In genomic region chr2:126971481-126972271, GRCh38 we compare ENCODE assay signal across 7 cellular contexts.
A peak's percentile ranks its signal among the peaks of the same experiment; 100 is the strongest.
DNase-seq lines count a peak whose midpoint lies in the region; FAIRE-seq and TF ChIP-seq lines count a peak whose summit lies in the region.

No MANE protein-coding gene starts in this region.

- H3K4me3 ChIP-seq in NB4 (ENCODE audit: low read depth, low read length) (no peak overlapping the region), astrocyte (ENCODE audit: insufficient read depth, low read depth, low read length) (peak overlapping the region; percentile 38), skeletal muscle satellite cell (ENCODE audit: low read length) (peak overlapping the region; percentile 72)

- TF ChIP-seq CTCF in GM12873 (IDR thresholded peaks at IDR 0.05; ENCODE audit: insufficient read depth, low read depth, low read length, missing control alignments), result peak; percentile 97
- TF ChIP-seq CTCF in HFFc6 (IDR thresholded peaks at IDR 0.05), result peak; percentile 95
- peak; percentile 79 for TF ChIP-seq CTCF in NB4 (IDR thresholded peaks at IDR 0.05; ENCODE audit: low read depth, low read length)
- TF ChIP-seq CTCF in astrocyte (IDR thresholded peaks at IDR 0.05; ENCODE audit: insufficient read depth, low read depth, low read length), result peak; percentile 60

- H3K36me3 Mint-ChIP-seq in HFFc6 (ENCODE audit: low read depth) (no peaks in the 10 kb centered on the region), astrocyte (ENCODE audit: low read depth, unreplicated experiment) (no peaks in the 10 kb centered on the region)

- H3K4me2 ChIP-seq in astrocyte (ENCODE audit: low read length) (peak overlapping the region; percentile 81), skeletal muscle satellite cell (ENCODE audit: low read length) (peak overlapping the region; percentile 100)

- no peaks in the 10 kb centered on the region for H3K9me3 Mint-ChIP-seq in HFFc6
- H3K9me3 Mint-ChIP-seq in astrocyte (ENCODE audit: unreplicated experiment), result peaks cover 2% of the 10 kb centered on the region

- H3K27ac Mint-ChIP-seq in HFFc6, result no peak overlapping the region; the same call in 1 of the 2 replicates
- H3K27ac Mint-ChIP-seq in astrocyte (ENCODE audit: unreplicated experiment), result no peak overlapping the region

- peak; percentile 38 for DNase-seq in HFFc6
- DNase-seq in NB4 (ENCODE audit: low read depth), result peak; percentile 86
- peak; percentile 45 for DNase-seq in T-helper 9 cell
- peak; percentile 41 for DNase-seq in astrocyte (ENCODE audit: low read depth)
- peak in 49 of 51 donors; percentile 10 to 92 (median 64) for DNase-seq in hypothalamus (lab: John Stamatoyannopoulos, UW)

- no peak for FAIRE-seq in astrocyte (lab: Jason Lieb, UNC)

- H3K9ac ChIP-seq in astrocyte (ENCODE audit: low read length) (peak overlapping the region; percentile 13), skeletal muscle satellite cell (ENCODE audit: low read depth, low read length) (peak overlapping the region; percentile 78)

- no peak for TF ChIP-seq POLR2A in NB4 (IDR thresholded peaks at IDR 0.05; ENCODE audit: extremely low read depth, insufficient read length)

- no peaks in the 10 kb centered on the region for H4K20me1 ChIP-seq in astrocyte (ENCODE audit: insufficient read depth, low read length)

- peak overlapping the region; percentile 80 for H3K4me3 Mint-ChIP-seq in HFFc6
- no peak overlapping the region for H3K4me3 Mint-ChIP-seq in astrocyte (ENCODE audit: unreplicated experiment)

- H3K27ac ChIP-seq in astrocyte (ENCODE audit: low read depth, low read length), result no peak overlapping the region

- H2AFZ ChIP-seq in astrocyte (ENCODE audit: low read depth, low read length), result peak overlapping the region; percentile 64

- peaks cover 14% of the 10 kb centered on the region for H3K27me3 ChIP-seq in astrocyte (ENCODE audit: insufficient read depth, low read length)
- H3K27me3 ChIP-seq in skeletal muscle satellite cell (ENCODE audit: control insufficient read depth, insufficient read depth, low read length), result peaks cover 78% of the 10 kb centered on the region

- H3K4me1 ChIP-seq in astrocyte (ENCODE audit: insufficient read depth, low read length) (no peaks in the 10 kb centered on the region), skeletal muscle satellite cell (ENCODE audit: control insufficient read depth, insufficient read depth, low read length) (peaks cover 5% of the 10 kb centered on the region)

- H3K27me3 Mint-ChIP-seq in HFFc6 (ENCODE audit: insufficient read depth), result peaks cover 39% of the 10 kb centered on the region
- peaks cover 28% of the 10 kb centered on the region for H3K27me3 Mint-ChIP-seq in astrocyte (ENCODE audit: low read depth, unreplicated experiment)

- H3K79me2 ChIP-seq in astrocyte (ENCODE audit: insufficient read depth, low read length), result no peaks in the 10 kb centered on the region

- H3K36me3 ChIP-seq in astrocyte (ENCODE audit: insufficient read depth, low read length) (no peaks in the 10 kb centered on the region), skeletal muscle satellite cell (ENCODE audit: insufficient read depth, low read length) (no peaks in the 10 kb centered on the region)

- H3K9me3 ChIP-seq in astrocyte (ENCODE audit: insufficient read depth, low read depth, low read length) (no peaks in the 10 kb centered on the region), skeletal muscle satellite cell (replicated peaks; ENCODE audit: low read length) (no peaks in the 10 kb centered on the region)

- no peaks in the 10 kb centered on the region for H3K4me1 Mint-ChIP-seq in HFFc6 (ENCODE audit: low read depth)
- H3K4me1 Mint-ChIP-seq in astrocyte (ENCODE audit: low read depth, unreplicated experiment), result peaks cover 10% of the 10 kb centered on the region
